Comparison of ENCODE assay signal across 31 cellular contexts in genomic region chr7:44120395-44120794, GRCh38. TPM values are rescaled to one million over a fixed set of nuclear protein-coding genes. Genes with fewer than 3 reads are reported as not detected.
DNase-seq lines count a peak whose midpoint lies in the region; ATAC-seq and TF ChIP-seq lines count a peak whose summit lies in the region.
"Had no signal": no experiment of that assay in that cellular context is flagged by ENCODE, and none has a peak within 500 bp of the region (broad histone marks: within the 10 kb centered on the region; RNA-seq: fewer than 3 reads in every experiment).

No MANE protein-coding gene starts in this region.

- peaks cover 25% of the 10 kb centered on the region for H3K4me1 Mint-ChIP-seq in T-helper 1 cell treated with Interleukin-12 subunit alpha and Interleukin-12 subunit beta and Interleukin-4 antibody, amounts not matched to agents 30 μg/mL and 1 μg/mL, for 36 hours (ENCODE audit: low read depth)
- peaks cover 44% of the 10 kb centered on the region for H3K4me1 Mint-ChIP-seq in stimulated activated naive CD8-positive, alpha-beta T cell treated with anti-CD3 and anti-CD28 coated beads, Interleukin-15, Interleukin-2, amounts not matched to agents 100 ng/mL and 50 ng/mL, for 24 hours (ENCODE audit: low read depth)
- H3K4me1 Mint-ChIP-seq in stimulated activated naive CD8-positive, alpha-beta T cell treated with anti-CD3 and anti-CD28 coated beads, Interleukin-15, amount 100 ng/mL, for 72 hours, result peaks cover 73% of the 10 kb centered on the region
- peaks cover 19% of the 10 kb centered on the region for H3K4me1 Mint-ChIP-seq in mesothelial cell of epicardium

- peaks cover 8% of the 10 kb centered on the region for H3K4me1 ChIP-seq in mucosa of descending colon (ENCODE audit: low read depth)

- TF ChIP-seq CTCF in mesothelial cell of epicardium (IDR thresholded peaks at IDR 0.05; ENCODE audit: unreplicated experiment) (no peak), mucosa of descending colon (IDR thresholded peaks at IDR 0.05) (no peak)

- H3K36me3 ChIP-seq in mucosa of descending colon (ENCODE audit: low read depth), result no peaks in the 10 kb centered on the region
- H3K36me3 ChIP-seq: breast epithelium had no signal

- H3K9me3 ChIP-seq in mucosa of descending colon, result no peaks in the 10 kb centered on the region
- H3K9me3 ChIP-seq: breast epithelium, right lobe of liver, upper lobe of right lung had no signal

- H3K4me3 Mint-ChIP-seq in T-helper 1 cell treated with Interleukin-12 subunit alpha and Interleukin-12 subunit beta and Interleukin-4 antibody, amounts not matched to agents 30 μg/mL and 1 μg/mL, for 36 hours, result no peak overlapping the region
- no peak overlapping the region for H3K4me3 Mint-ChIP-seq in stimulated activated naive CD8-positive, alpha-beta T cell treated with anti-CD3 and anti-CD28 coated beads, Interleukin-15, Interleukin-2, amounts not matched to agents 100 ng/mL and 50 ng/mL, for 24 hours
- no peak overlapping the region for H3K4me3 Mint-ChIP-seq in stimulated activated naive CD8-positive, alpha-beta T cell treated with anti-CD3 and anti-CD28 coated beads, Interleukin-15, amount 100 ng/mL, for 72 hours
- no peak overlapping the region for H3K4me3 Mint-ChIP-seq in mesothelial cell of epicardium
- H3K4me3 Mint-ChIP-seq: activated CD8-positive, alpha-beta memory T cell treated with anti-CD3 and anti-CD28 coated beads, Interleukin-2, amount 10 ng/mL, durations not matched to agents 7 days and 5 days; WTC11 had no signal

- H3K27me3 Mint-ChIP-seq in T-helper 1 cell treated with Interleukin-12 subunit alpha and Interleukin-12 subunit beta and Interleukin-4 antibody, amounts not matched to agents 30 μg/mL and 1 μg/mL, for 36 hours (ENCODE audit: low read depth), result peaks cover 4% of the 10 kb centered on the region
- no peaks in the 10 kb centered on the region for H3K27me3 Mint-ChIP-seq in stimulated activated naive CD8-positive, alpha-beta T cell treated with anti-CD3 and anti-CD28 coated beads, Interleukin-15, Interleukin-2, amounts not matched to agents 100 ng/mL and 50 ng/mL, for 24 hours
- no peaks in the 10 kb centered on the region for H3K27me3 Mint-ChIP-seq in stimulated activated naive CD8-positive, alpha-beta T cell treated with anti-CD3 and anti-CD28 coated beads, Interleukin-15, amount 100 ng/mL, for 72 hours
- no peaks in the 10 kb centered on the region for H3K27me3 Mint-ChIP-seq in mesothelial cell of epicardium (ENCODE audit: low read depth)
- H3K27me3 Mint-ChIP-seq: CD8-positive, alpha-beta memory T cell had no signal

- no peak overlapping the region for H3K4me3 ChIP-seq in mucosa of descending colon
- H3K4me3 ChIP-seq: breast epithelium, PC-9, right lobe of liver, upper lobe of right lung had no signal

- H3K36me3 Mint-ChIP-seq in T-helper 1 cell treated with Interleukin-12 subunit alpha and Interleukin-12 subunit beta and Interleukin-4 antibody, amounts not matched to agents 30 μg/mL and 1 μg/mL, for 36 hours (ENCODE audit: low read depth), result peaks cover 16% of the 10 kb centered on the region
- H3K36me3 Mint-ChIP-seq in stimulated activated naive CD8-positive, alpha-beta T cell treated with anti-CD3 and anti-CD28 coated beads, Interleukin-15, Interleukin-2, amounts not matched to agents 100 ng/mL and 50 ng/mL, for 24 hours (ENCODE audit: low read depth), result peaks cover 51% of the 10 kb centered on the region
- peaks cover 21% of the 10 kb centered on the region for H3K36me3 Mint-ChIP-seq in mesothelial cell of epicardium
- H3K36me3 Mint-ChIP-seq: natural killer cell had no signal

- no peak for ATAC-seq in stimulated activated naive CD8-positive, alpha-beta T cell treated with anti-CD3 and anti-CD28 coated beads, Interleukin-15, amount 100 ng/mL, for 72 hours
- ATAC-seq in mucosa of descending colon, result no peak
- ATAC-seq: activated CD8-positive, alpha-beta memory T cell treated with anti-CD3 and anti-CD28 coated beads, Interleukin-2, amount 10 ng/mL, durations not matched to agents 7 days and 5 days; left ventricle myocardium superior; natural killer cell; right lobe of liver; upper lobe of right lung; WTC11 had no signal

- H3K27ac Mint-ChIP-seq in T-helper 1 cell treated with Interleukin-12 subunit alpha and Interleukin-12 subunit beta and Interleukin-4 antibody, amounts not matched to agents 30 μg/mL and 1 μg/mL, for 36 hours, result peak overlapping the region; percentile 15
- peak overlapping the region; percentile 38 for H3K27ac Mint-ChIP-seq in stimulated activated naive CD8-positive, alpha-beta T cell treated with anti-CD3 and anti-CD28 coated beads, Interleukin-15, Interleukin-2, amounts not matched to agents 100 ng/mL and 50 ng/mL, for 24 hours
- peak overlapping the region in 1 of 2 donors; percentile 68 for H3K27ac Mint-ChIP-seq in stimulated activated naive CD8-positive, alpha-beta T cell treated with anti-CD3 and anti-CD28 coated beads, Interleukin-15, amount 100 ng/mL, for 72 hours
- peak overlapping the region; percentile 39 for H3K27ac Mint-ChIP-seq in mesothelial cell of epicardium
- H3K27ac Mint-ChIP-seq: WTC11 had no signal

- no peaks in the 10 kb centered on the region for H3K9me3 Mint-ChIP-seq in T-helper 1 cell treated with Interleukin-12 subunit alpha and Interleukin-12 subunit beta and Interleukin-4 antibody, amounts not matched to agents 30 μg/mL and 1 μg/mL, for 36 hours
- H3K9me3 Mint-ChIP-seq in stimulated activated naive CD8-positive, alpha-beta T cell treated with anti-CD3 and anti-CD28 coated beads, Interleukin-15, Interleukin-2, amounts not matched to agents 100 ng/mL and 50 ng/mL, for 24 hours, result no peaks in the 10 kb centered on the region
- H3K9me3 Mint-ChIP-seq in stimulated activated naive CD8-positive, alpha-beta T cell treated with anti-CD3 and anti-CD28 coated beads, Interleukin-15, amount 100 ng/mL, for 72 hours, result no peaks in the 10 kb centered on the region
- H3K9me3 Mint-ChIP-seq in mesothelial cell of epicardium, result no peaks in the 10 kb centered on the region
- H3K9me3 Mint-ChIP-seq: CD8-positive, alpha-beta memory T cell; natural killer cell; WTC11 had no signal

- DNase-seq in T-helper 1 cell, result no peak
- no peak for DNase-seq in stimulated activated naive CD8-positive, alpha-beta T cell treated with anti-CD3 and anti-CD28 coated beads, Interleukin-15, amount 100 ng/mL, for 72 hours
- DNase-seq in mesothelial cell of epicardium (ENCODE audit: low spot score in 2 of 2, unreplicated experiment in 2 of 2), result no peak
- DNase-seq in mucosa of descending colon, result no peak
- no peak for DNase-seq in AG08395 (ENCODE audit: low spot score)
- no peak for DNase-seq in LoVo (ENCODE audit: low spot score)
- DNase-seq: 8988T; activated CD8-positive, alpha-beta memory T cell treated with anti-CD3 and anti-CD28 coated beads, Interleukin-2, amount 10 ng/mL, durations not matched to agents 7 days and 5 days; activated effector memory CD4-positive, alpha-beta T cell treated with Interleukin-2 at 50 U/mL for 16 hours; CD8-positive, alpha-beta memory T cell; effector CD4-positive, alpha-beta T cell; IMR-90; left ventricle myocardium superior; midbrain; natural killer cell; NCI-H1105; NCI-H1930; NCI-H526; NK-92 treated with Interleukin-12 subunit alpha and Interleukin-12 subunit beta, amount 100 ng/mL, for 24 hours; PC-9; right lobe of liver; SHP77 treated with DMSO at 0.1 percent for 48 hours; stimulated activated CD4-positive, alpha-beta T cell treated with anti-CD3 and anti-CD28 coated beads, Interleukin-2, amount 100 ng/mL, for 48 hours; substantia nigra had no signal

- intact Hi-C loops in mucosa of descending colon (cut with DNase I, micrococcal nuclease), result no loop called here

RNA-seq across cellular contexts. Expression of gene POLD2, which starts 3.0 kb away (rescaled TPM):
- total RNA-seq in mesothelial cell of epicardium (117 to 126 TPM (median 125 TPM) in 3 replicates), mucosa of descending colon (10 to 100 TPM; 51.5 to 57.0 (median 52.0) TPM)

RNA-seq across cellular contexts. Expression of gene AEBP1, which starts 16.2 kb away (rescaled TPM):
- total RNA-seq in mesothelial cell of epicardium (94.3 to 96.8 TPM (median 95.2 TPM) in 3 replicates), mucosa of descending colon (100 to 1,000 TPM in 1 of 3 donors, 10 to 100 TPM in 2; 14.1 to 130 (median 42.2) TPM)
- total RNA-seq: M059J had no signal

RNA-seq across cellular contexts. Expression of gene MYL7, which starts 20.7 kb away (rescaled TPM):
- total RNA-seq in mesothelial cell of epicardium, result 11.4 to 14.3 TPM (median 12.5 TPM) in 3 replicates
- 1 to 10 TPM in 1 of 3 donors, not detected in 2; 2.0 TPM for total RNA-seq in mucosa of descending colon
- total RNA-seq: activated CD8-positive, alpha-beta memory T cell treated with anti-CD3 and anti-CD28 coated beads, Interleukin-2, amount 10 ng/mL, durations not matched to agents 7 days and 5 days; CD8-positive, alpha-beta memory T cell; glomerular endothelial cell; IMR-90; M059J; natural killer cell; PC-9 had no signal

RNA-seq across cellular contexts. Expression of gene POLM, which starts 38.1 kb away (rescaled TPM):
- 27.1 to 29.8 TPM (median 29.0 TPM) in 3 replicates for total RNA-seq in mesothelial cell of epicardium
- 10 to 100 TPM; 27.0 to 33.7 (median 28.1) TPM for total RNA-seq in mucosa of descending colon

RNA-seq across cellular contexts. Expression of gene PGAM2, which starts 55.0 kb away (rescaled TPM):
- total RNA-seq in mesothelial cell of epicardium (0.99 to 1.7 TPM (median 1.2 TPM) in 3 replicates), mucosa of descending colon (1 to 10 TPM in 1 of 3 donors, under 1 TPM in 2; 0.84 to 1.4 (median 0.96) TPM)
- total RNA-seq: glomerular endothelial cell, IMR-90 had no signal
